Comparison of ENCODE assay signal across 8 cellular contexts in genomic region chr5:160421625-160422258, GRCh38. TPM values are rescaled to one million over a fixed set of nuclear protein-coding genes. Genes with fewer than 3 reads are reported as not detected.
DNase-seq lines count a peak whose midpoint lies in the region; ATAC-seq, FAIRE-seq and TF ChIP-seq lines count a peak whose summit lies in the region.

Gene PTTG1, plus strand, starts transcription at chr5:160421855. Its CDS starts 458 bp downstream, at chr5:160422313.

- POLR2A ChIA-PET in BJ (lab: Charles Lee): interaction anchor here (0.6 to 0.7 kb wide), 4 partner anchors 22 to 1457 kb away, joined by 3 to 6 read pairs (median 4); partner anchors contain the start of gene FAM200C

- 0 out of 2 replicates have a peak, but pooled peaks cover 2% of the 10 kb centered on the region for H3K36me3 ChIP-seq in BJ (ENCODE audit: control insufficient read depth, insufficient read depth, low read length)

- CTCF ChIA-PET in BJ (lab: Yijun Ruan, JAX): interaction anchor here (0.9 to 9.8 kb wide), 3 partner anchors 10 to 18 kb away, joined by 3 to 108 read pairs (median 3); no protein-coding TSS in a partner anchor

- DNase-seq in BJ (ENCODE audit: low read depth): peak; percentile 83
- peak; percentile 53 for DNase-seq in GM19239 (ENCODE audit: insufficient read length, low spot score)
- DNase-seq in NCI-H524 (lab: John Stamatoyannopoulos, UW): peak; percentile 96 to 97
- DNase-seq in activated CD4-positive, alpha-beta T cell treated with anti-CD3 and anti-CD28 coated beads for 4 hours: peak; percentile 89 to 90
- peak; percentile 95 for DNase-seq in coronary artery (ENCODE audit: low spot score)
- DNase-seq in left lobe of liver (ENCODE audit: low spot score): peak; percentile 94
- peak; percentile 93 to 95 for DNase-seq in stimulated activated CD4-positive, alpha-beta T cell treated with anti-CD3 and anti-CD28 coated beads, Interleukin-2, amount 100 ng/mL, for 24 hours

- H3K27ac ChIP-seq in coronary artery: peak within 1 kb of the TSS; percentile 75 to 91

- no peaks in the 10 kb centered on the region for H3K27me3 ChIP-seq in BJ (ENCODE audit: control insufficient read depth, insufficient read depth, low read length)

- no peak for TF ChIP-seq CTCF in BJ (IDR thresholded peaks at IDR 0.05; ENCODE audit: insufficient read depth, low read depth, low read length)
- TF ChIP-seq CTCF in coronary artery (IDR thresholded peaks at IDR 0.05): no peak

- ATAC-seq in HG03457 (IDR thresholded peaks at IDR 0.05; ENCODE audit: unreplicated experiment): peak; percentile 64
- peak; percentile 91 for ATAC-seq in left lobe of liver

- H3K4me3 ChIP-seq in BJ (ENCODE audit: low read depth, low read length) (peak within 1 kb of the TSS; percentile 68), coronary artery (peak within 1 kb of the TSS; percentile 84)

- FAIRE-seq in GM19239 (lab: Jason Lieb, UNC): peak; percentile 98

RNA-seq across cellular contexts. Expression of gene PTTG1, which starts in this region (rescaled TPM):
- 59.3 and 109 TPM in 2 replicates for polyA plus RNA-seq in BJ (2011; rRNA removed)
- polyA minus RNA-seq in BJ (2011; rRNA and poly(A)+ RNA removed): 13.8 and 16.1 TPM in 2 replicates
- 0.83 TPM for total RNA-seq in left lobe of liver

Comparison
In these comparisons a context has a peak if more than half of its experiments do, and no peak if none do; other contexts are left out.
1. Peak in every context shown above with its lines: DNase-seq, ATAC-seq, H3K4me3 ChIP-seq and H3K27ac ChIP-seq.
2. Peak in DNase-seq and ATAC-seq in left lobe of liver; RNA of the gene not detected or under 1 TPM.